ENCODE assay signal across 26 cellular contexts in the genomic region with DNA sequence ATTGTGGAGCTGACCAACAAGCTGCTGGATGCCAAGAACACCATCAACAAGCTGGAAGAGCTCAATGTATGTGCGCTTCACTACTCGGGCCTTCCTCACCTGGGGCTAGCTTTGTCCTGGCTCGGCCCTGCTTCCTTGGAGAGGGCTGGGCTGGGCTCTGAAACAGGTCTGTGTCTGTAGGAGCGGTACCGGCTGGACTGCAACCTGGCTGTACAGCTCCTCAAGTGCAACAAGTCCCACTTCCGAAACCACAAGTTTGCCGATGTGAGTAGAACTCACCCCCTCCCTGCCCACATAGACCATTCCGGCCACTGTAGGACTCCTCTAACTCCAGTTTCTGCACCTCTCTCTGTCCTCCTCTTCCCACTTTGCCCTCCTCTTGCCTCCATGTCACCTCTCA. TPM values are rescaled to one million over a fixed set of nuclear protein-coding genes. Genes with fewer than 3 reads are reported as not detected.
"Had no signal": no experiment of that assay in that cellular context is flagged by ENCODE, and none has a peak within 500 bp of the region (broad histone marks: within the 10 kb centered on the region; RNA-seq: fewer than 3 reads in every experiment).

No MANE protein-coding gene starts in this region.

- FAIRE-seq: astrocyte, small intestine had no signal

- H3K36me3 ChIP-seq: uterus had no signal

- DNase-seq: activated B cell treated with CpG ODN at 0.5 μM for 24 hours; activated CD4-positive, alpha-beta memory T cell treated with anti-CD3 and anti-CD28 coated beads for 36 hours; activated naive CD4-positive, alpha-beta T cell; activated naive CD8-positive, alpha-beta T cell treated with anti-CD3 and anti-CD28 coated beads, Interleukin-2, amount 10 ng/mL, durations not matched to agents 7 days and 5 days; activated T-cell treated with anti-CD3 and anti-CD28 coated beads, Interleukin-2, amount 50 U/mL, for 4 hours; amniotic stem cell; brain microvascular endothelial cell; cortex of kidney; foreskin fibroblast; midbrain; natural killer cell; retina; sigmoid colon; small intestine; stimulated activated CD4-positive, alpha-beta T cell treated with anti-CD3 and anti-CD28 coated beads, Interleukin-4, amount 100 ng/mL, for 24 hours; stimulated activated naive CD8-positive, alpha-beta T cell treated with anti-CD3 and anti-CD28 coated beads, Interleukin-15, amount 100 ng/mL, for 72 hours; substantia nigra; T-helper 2 cell; uterus had no signal

- H3K9me3 Mint-ChIP-seq: activated B cell treated with CpG ODN at 0.5 μM for 24 hours; activated CD4-positive, alpha-beta memory T cell treated with anti-CD3 and anti-CD28 coated beads for 36 hours; activated naive CD8-positive, alpha-beta T cell treated with anti-CD3 and anti-CD28 coated beads, Interleukin-2, amount 10 ng/mL, durations not matched to agents 7 days and 5 days; activated T-cell treated with anti-CD3 and anti-CD28 coated beads, Interleukin-2, amount 50 U/mL, for 4 hours; natural killer cell; stimulated activated memory B cell treated with anti-CD40 and anti-IgM and Interleukin-4, amounts not matched to agents 10 μg/mL and 1 μg/mL and 100 μg/mL, for 72 hours; stimulated activated naive CD8-positive, alpha-beta T cell treated with anti-CD3 and anti-CD28 coated beads, Interleukin-15, amount 100 ng/mL, for 72 hours; type B pancreatic cell had no signal

- H3K4me3 Mint-ChIP-seq: activated B cell treated with CpG ODN at 0.5 μM for 24 hours; activated CD4-positive, alpha-beta memory T cell treated with anti-CD3 and anti-CD28 coated beads for 36 hours; activated naive CD8-positive, alpha-beta T cell treated with anti-CD3 and anti-CD28 coated beads, Interleukin-2, amount 10 ng/mL, durations not matched to agents 7 days and 5 days; activated T-cell treated with anti-CD3 and anti-CD28 coated beads, Interleukin-2, amount 50 U/mL, for 4 hours; natural killer cell; stimulated activated memory B cell treated with anti-CD40 and anti-IgM and Interleukin-4, amounts not matched to agents 10 μg/mL and 1 μg/mL and 100 μg/mL, for 72 hours; stimulated activated naive CD8-positive, alpha-beta T cell treated with anti-CD3 and anti-CD28 coated beads, Interleukin-15, amount 100 ng/mL, for 72 hours; type B pancreatic cell had no signal

- H3K4me1 ChIP-seq: uterus had no signal

- H3K9me3 ChIP-seq: heart right ventricle, prostate gland, sigmoid colon, uterus had no signal

- H3K36me3 Mint-ChIP-seq: natural killer cell, type B pancreatic cell had no signal

- H3K27ac ChIP-seq: brain microvascular endothelial cell, prostate gland, sigmoid colon, uterus had no signal

- ATAC-seq: activated T-cell treated with anti-CD3 and anti-CD28 coated beads, Interleukin-2, amount 50 U/mL, for 4 hours; esophagus mucosa; natural killer cell; stimulated activated memory B cell treated with anti-CD40 and anti-IgM and Interleukin-4, amounts not matched to agents 10 μg/mL and 1 μg/mL and 100 μg/mL, for 72 hours; stimulated activated naive CD8-positive, alpha-beta T cell treated with anti-CD3 and anti-CD28 coated beads, Interleukin-15, amount 100 ng/mL, for 72 hours had no signal

- H3K27me3 ChIP-seq: brain microvascular endothelial cell, uterus had no signal

- H3K27ac Mint-ChIP-seq: activated B cell treated with CpG ODN at 0.5 μM for 24 hours; activated CD4-positive, alpha-beta memory T cell treated with anti-CD3 and anti-CD28 coated beads for 36 hours; activated naive CD8-positive, alpha-beta T cell treated with anti-CD3 and anti-CD28 coated beads, Interleukin-2, amount 10 ng/mL, durations not matched to agents 7 days and 5 days; stimulated activated memory B cell treated with anti-CD40 and anti-IgM and Interleukin-4, amounts not matched to agents 10 μg/mL and 1 μg/mL and 100 μg/mL, for 72 hours; type B pancreatic cell had no signal

- H3K4me3 ChIP-seq: heart right ventricle, prostate gland, sigmoid colon, uterus had no signal

RNA-seq across cellular contexts. Expression of gene LRRC73, which starts 6.7 kb away (rescaled TPM):
- total RNA-seq: kidney epithelial cell had no signal

RNA-seq across cellular contexts. Expression of gene DLK2, which starts 48.1 kb away (rescaled TPM):
- total RNA-seq: kidney epithelial cell, natural killer cell, sigmoid colon had no signal
